Comparison of ENCODE assay signal across 8 cellular contexts in genomic region chr17:76397687-76398522, GRCh38. TPM values are rescaled to one million over a fixed set of nuclear protein-coding genes. Genes with fewer than 3 reads are reported as not detected.
DNase-seq lines count a peak whose midpoint lies in the region; ATAC-seq and TF ChIP-seq lines count a peak whose summit lies in the region.

No MANE protein-coding gene starts in this region.

- TF ChIP-seq CTCF in AG04449 (IDR thresholded peaks at IDR 0.05; ENCODE audit: insufficient read depth, low read length, missing control alignments) (peak; percentile 93), GM20000 (IDR thresholded peaks at IDR 0.05; ENCODE audit: extremely low read depth, missing control alignments) (peak; percentile 96)

- H3K27ac ChIP-seq in caudate nucleus (ENCODE audit: low read depth, low read length) = no peak overlapping the region

- CTCF ChIA-PET in AG04449 (lab: Yijun Ruan, JAX) = interaction anchor here (0.6 to 32.3 kb wide), 45 partner anchors 5 to 384 kb away, joined by 3 to 851 read pairs (median 7); partner anchors contain the start of genes AANAT, PRPSAP1, QRICH2 and RHBDF2

- POLR2A ChIA-PET in AG04449 (lab: Yijun Ruan, JAX) = interaction anchor here (0.6 to 1.8 kb wide), 3 partner anchors 12 to 94 kb away, joined by 3 to 8 read pairs (median 3); no protein-coding TSS in a partner anchor

- DNase-seq in AG04449 (ENCODE audit: low read depth, low spot score) (no peak), GM20000 (ENCODE audit: low spot score) (peak; percentile 86), NCI-H345 (lab: John Stamatoyannopoulos, UW) (peak; percentile 85), caudate nucleus (lab: John Stamatoyannopoulos, UW) (peak in 59 of 61 donors; percentile 28 to 93 (median 74)), left colon (peak; percentile 79 to 93)
- DNase-seq in activated CD4-positive, CD25-positive, alpha-beta regulatory T cell treated with anti-CD3 and anti-CD28 coated beads, Interleukin-2, amount 50 U/mL, for 16 hours (ENCODE audit: low read depth, low spot score) = peak; percentile 73
- peak; percentile 85 to 92 for DNase-seq in stimulated activated CD4-positive, alpha-beta T cell treated with anti-CD3 and anti-CD28 coated beads, Interleukin-2, amount 100 ng/mL, for 48 hours

- ATAC-seq in left colon (peak; percentile 86), HG03025 (IDR thresholded peaks at IDR 0.05; ENCODE audit: low FRiP score, unreplicated experiment) (no peak)

- H3K4me3 ChIP-seq in AG04449 (ENCODE audit: low read depth, low read length) = no peak overlapping the region

- intact Hi-C loops in left colon (cut with DNase I, micrococcal nuclease) = loop anchor here (2.0 to 10.0 kb wide), 3 partner anchors 93 to 283 kb away; no protein-coding TSS in a partner anchor

RNA-seq across cellular contexts. Expression of gene SPHK1, which starts 13.5 kb away (rescaled TPM):
- total RNA-seq in left colon = 1 to 10 TPM; 2.9 to 4.2 TPM

RNA-seq across cellular contexts. Expression of gene PRPSAP1, which starts 44.2 kb away (rescaled TPM):
- total RNA-seq in left colon = 10 to 100 TPM; 61.7 to 70.3 TPM

RNA-seq across cellular contexts. Expression of gene UBE2O, which starts 55.0 kb away (rescaled TPM):
- 10 to 100 TPM; 15.9 to 18.2 TPM for total RNA-seq in left colon
